ENCODE assay signal across 11 cellular contexts in the genomic region with DNA sequence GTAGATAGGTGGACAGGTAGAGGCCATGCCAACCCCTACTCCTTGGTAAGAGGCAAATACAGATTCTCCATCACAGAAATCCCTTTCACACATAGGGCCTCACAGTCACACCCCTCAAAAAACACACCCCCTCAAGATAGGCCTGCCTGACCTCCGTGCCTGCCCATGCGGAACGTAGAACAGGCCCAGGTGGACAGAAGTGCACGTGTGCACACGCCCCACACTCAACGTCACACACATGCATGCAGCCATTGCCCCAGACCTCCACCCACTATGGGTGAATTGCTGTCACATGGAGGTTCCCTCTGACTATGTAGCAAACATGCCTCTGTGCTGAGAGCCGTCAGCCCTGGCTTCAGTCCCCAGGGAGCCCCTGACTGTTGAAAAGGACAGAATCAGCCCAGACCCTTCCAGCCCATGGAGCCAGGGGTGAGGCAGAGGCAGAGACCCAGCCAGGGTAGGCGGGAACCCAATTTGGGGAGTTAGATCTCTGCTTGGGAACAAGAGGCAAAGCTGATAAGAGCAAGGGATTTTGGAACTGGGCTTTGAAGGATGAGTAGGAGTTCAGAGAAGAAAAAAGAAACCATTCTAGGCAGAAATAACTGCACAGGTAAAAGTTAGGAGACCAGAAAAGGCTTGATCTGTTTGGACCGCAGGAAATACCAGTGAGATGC. TPM values are rescaled to one million over a fixed set of nuclear protein-coding genes. Genes with fewer than 3 reads are reported as not detected.
A peak's percentile ranks its signal among the peaks of the same experiment; 100 is the strongest.
DNase-seq lines count a peak whose midpoint lies in the region; ATAC-seq and TF ChIP-seq lines count a peak whose summit lies in the region.
"Had no signal": no experiment of that assay in that cellular context is flagged by ENCODE, and none has a peak within 500 bp of the region (broad histone marks: within the 10 kb centered on the region; RNA-seq: fewer than 3 reads in every experiment).

No MANE protein-coding gene starts in this region.

- DNase-seq in T-helper 1 cell: no peak
- DNase-seq in NAMALWA (ENCODE audit: low spot score): peak; percentile 63
- no peak for DNase-seq in central memory CD8-positive, alpha-beta T cell (ENCODE audit: low spot score in 2 of 2)
- no peak for DNase-seq in neural crest cell (ENCODE audit: low read depth, low spot score)
- no peak for DNase-seq in NCI-H2081 (lab: John Stamatoyannopoulos, UW)
- no peak for DNase-seq in SJCRH30

- TF ChIP-seq CTCF in neural crest cell (conservative IDR thresholded peaks at IDR 0.05): no peak

- no peaks in the 10 kb centered on the region for H3K9me3 ChIP-seq in SJCRH30 (replicated peaks)

- H3K4me1 Mint-ChIP-seq in T-helper 1 cell treated with Interleukin-12 subunit alpha and Interleukin-12 subunit beta and Interleukin-4 antibody, amounts not matched to agents 30 μg/mL and 1 μg/mL, for 36 hours (ENCODE audit: low read depth): peaks cover 15% of the 10 kb centered on the region
- H3K4me1 Mint-ChIP-seq in central memory CD8-positive, alpha-beta T cell: peaks cover 29% of the 10 kb centered on the region
- peaks cover 18% of the 10 kb centered on the region for H3K4me1 Mint-ChIP-seq in neural crest cell

- no peak overlapping the region for H3K4me3 Mint-ChIP-seq in T-helper 1 cell treated with Interleukin-12 subunit alpha and Interleukin-12 subunit beta and Interleukin-4 antibody, amounts not matched to agents 30 μg/mL and 1 μg/mL, for 36 hours
- peak overlapping the region; percentile 32 for H3K4me3 Mint-ChIP-seq in central memory CD8-positive, alpha-beta T cell
- peak overlapping the region; percentile 68 for H3K4me3 Mint-ChIP-seq in neural crest cell
- H3K4me3 Mint-ChIP-seq: CD8-positive, alpha-beta T cell had no signal

- H3K9me3 Mint-ChIP-seq in T-helper 1 cell treated with Interleukin-12 subunit alpha and Interleukin-12 subunit beta and Interleukin-4 antibody, amounts not matched to agents 30 μg/mL and 1 μg/mL, for 36 hours: no peaks in the 10 kb centered on the region
- H3K9me3 Mint-ChIP-seq in central memory CD8-positive, alpha-beta T cell: no peaks in the 10 kb centered on the region
- H3K9me3 Mint-ChIP-seq in neural crest cell: no peaks in the 10 kb centered on the region
- H3K9me3 Mint-ChIP-seq: CD8-positive, alpha-beta T cell had no signal

- no peaks in the 10 kb centered on the region for H3K27me3 Mint-ChIP-seq in T-helper 1 cell treated with Interleukin-12 subunit alpha and Interleukin-12 subunit beta and Interleukin-4 antibody, amounts not matched to agents 30 μg/mL and 1 μg/mL, for 36 hours (ENCODE audit: low read depth)
- H3K27me3 Mint-ChIP-seq in central memory CD8-positive, alpha-beta T cell: no peaks in the 10 kb centered on the region
- peaks cover 29% of the 10 kb centered on the region for H3K27me3 Mint-ChIP-seq in neural crest cell (ENCODE audit: low read depth)

- H3K4me3 ChIP-seq in SJCRH30: no peak overlapping the region

- no peak overlapping the region for H3K27ac ChIP-seq in SJCRH30

- H3K27me3 ChIP-seq in SJCRH30: no peaks in the 10 kb centered on the region

- H3K4me1 ChIP-seq in SJCRH30: no peaks in the 10 kb centered on the region

- no peaks in the 10 kb centered on the region for H3K36me3 ChIP-seq in SJCRH30

- peaks cover 4% of the 10 kb centered on the region for H3K36me3 Mint-ChIP-seq in T-helper 1 cell treated with Interleukin-12 subunit alpha and Interleukin-12 subunit beta and Interleukin-4 antibody, amounts not matched to agents 30 μg/mL and 1 μg/mL, for 36 hours (ENCODE audit: low read depth)
- H3K36me3 Mint-ChIP-seq in central memory CD8-positive, alpha-beta T cell (ENCODE audit: insufficient read depth): peaks cover 15% of the 10 kb centered on the region
- H3K36me3 Mint-ChIP-seq in neural crest cell (ENCODE audit: low read depth): no peaks in the 10 kb centered on the region

- no peak for ATAC-seq in central memory CD8-positive, alpha-beta T cell (replicated peaks; ENCODE audit: extremely low read depth, poor library complexity, severe bottlenecking)
- ATAC-seq in activated CD4-positive, CD25-positive, alpha-beta regulatory T cell treated with anti-CD3 and anti-CD28 coated beads, Interleukin-2, amount 50 U/mL, for 24 hours: no peak

- peak overlapping the region; percentile 27 for H3K27ac Mint-ChIP-seq in T-helper 1 cell treated with Interleukin-12 subunit alpha and Interleukin-12 subunit beta and Interleukin-4 antibody, amounts not matched to agents 30 μg/mL and 1 μg/mL, for 36 hours
- no peak overlapping the region for H3K27ac Mint-ChIP-seq in central memory CD8-positive, alpha-beta T cell (ENCODE audit: low read depth)
- no peak overlapping the region for H3K27ac Mint-ChIP-seq in neural crest cell (ENCODE audit: unreplicated experiment)
- H3K27ac Mint-ChIP-seq: CD8-positive, alpha-beta T cell had no signal

RNA-seq across cellular contexts. Expression of gene ANKRD24, which starts 3.1 kb away (rescaled TPM):
- 0.19 and 0.27 TPM in 2 replicates for total RNA-seq in neural crest cell
- total RNA-seq in SJCRH30 (2014; rRNA removed; shearing (Covaris generic)): 0.05 and 0.45 TPM in 2 replicates

RNA-seq across cellular contexts. Expression of gene SIRT6, which starts 3.2 kb away (rescaled TPM):
- total RNA-seq in neural crest cell: 33.9 and 34.8 TPM in 2 replicates
- 11.3 and 14.0 TPM in 2 replicates for total RNA-seq in SJCRH30 (2014; rRNA removed; shearing (Covaris generic))

RNA-seq across cellular contexts. Expression of gene CREB3L3, which starts 32.1 kb away (rescaled TPM):
- not detected in 2 replicates for total RNA-seq in neural crest cell
- total RNA-seq in SJCRH30 (2014; rRNA removed; shearing (Covaris generic)): not detected in 2 replicates
- total RNA-seq: CD8-positive, alpha-beta T cell; G401 had no signal

RNA-seq across cellular contexts. Expression of gene EBI3, which starts 43.8 kb away (rescaled TPM):
- total RNA-seq in neural crest cell: not detected in 2 replicates
- total RNA-seq in SJCRH30 (2014; rRNA removed; shearing (Covaris generic)): not detected in 2 replicates
- total RNA-seq: CD8-positive, alpha-beta T cell; HepG2 had no signal
